ENCODE assay signal across 19 cellular contexts in the genomic region with DNA sequence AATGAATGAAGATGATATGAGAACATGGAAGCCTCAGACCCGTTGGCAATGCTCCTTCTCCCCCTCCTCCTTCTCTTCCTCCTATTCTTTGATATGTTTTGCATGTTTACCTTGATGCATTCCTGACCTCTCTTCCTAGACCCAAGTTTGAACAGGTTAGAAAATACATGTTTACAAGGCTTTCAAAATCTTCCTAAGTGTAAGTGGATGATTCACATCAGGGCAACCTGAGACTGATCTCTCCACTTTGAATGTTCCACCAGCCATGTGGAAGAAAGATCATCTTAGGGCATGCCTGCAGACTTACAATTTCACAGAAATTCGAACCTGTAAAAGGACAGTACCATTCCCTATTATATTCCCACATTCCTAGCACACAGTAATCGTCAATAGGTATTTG. TPM values are rescaled to one million over a fixed set of nuclear protein-coding genes. Genes with fewer than 3 reads are reported as not detected.
DNase-seq lines count a peak whose midpoint lies in the region; ATAC-seq, FAIRE-seq and TF ChIP-seq lines count a peak whose summit lies in the region.
"Had no signal": no experiment of that assay in that cellular context is flagged by ENCODE, and none has a peak within 500 bp of the region (broad histone marks: within the 10 kb centered on the region; RNA-seq: fewer than 3 reads in every experiment).

No MANE protein-coding gene starts in this region.

- intact Hi-C loops in activated naive CD4-positive, alpha-beta T cell treated with anti-CD3 and anti-CD28 coated beads for 36 hours (cut with micrococcal nuclease): loop anchor here (5.0 kb wide), 1 partner anchor 867 kb away; the partner anchor contains the start of gene C2CD5

- H3K27me3 Mint-ChIP-seq in activated naive CD4-positive, alpha-beta T cell treated with anti-CD3 and anti-CD28 coated beads for 36 hours (ENCODE audit: low read depth): no peaks in the 10 kb centered on the region
- no peaks in the 10 kb centered on the region for H3K27me3 Mint-ChIP-seq in naive thymus-derived CD8-positive, alpha-beta T cell

- CTCF ChIA-PET in activated naive CD4-positive, alpha-beta T cell treated with anti-CD3 and anti-CD28 coated beads for 36 hours (lab: Charles Lee): interaction anchor here (0.5 to 3.9 kb wide), 5 partner anchors 13 to 127 kb away, joined by 3 to 28 read pairs (median 4); partner anchors contain the start of gene LDHB

- H3K4me1 Mint-ChIP-seq in activated naive CD4-positive, alpha-beta T cell treated with anti-CD3 and anti-CD28 coated beads for 36 hours (ENCODE audit: low read depth): peaks cover 47% of the 10 kb centered on the region
- H3K4me1 Mint-ChIP-seq in naive thymus-derived CD8-positive, alpha-beta T cell: peaks cover 34 to 57% (median 51%) of the 10 kb centered on the region in 4 donors
- H3K4me1 Mint-ChIP-seq: B cell had no signal

- DNase-seq in activated naive CD4-positive, alpha-beta T cell treated with anti-CD3 and anti-CD28 coated beads for 36 hours: no peak
- no peak for DNase-seq in activated naive CD4-positive, alpha-beta T cell treated with Interleukin-2 at 50 U/mL for 16 hours
- DNase-seq in DMS53 (lab: John Stamatoyannopoulos, UW) (peak; percentile 58), bronchial epithelial cell (ENCODE audit: low read depth) (peak; percentile 83)
- DNase-seq in naive thymus-derived CD8-positive, alpha-beta T cell: no peak
- DNase-seq in stimulated activated naive CD8-positive, alpha-beta T cell treated with anti-CD3 and anti-CD28 coated beads, Interleukin-15, Interleukin-2, amounts not matched to agents 100 U/mL and 50 U/mL, for 24 hours: no peak
- DNase-seq: DMS153, GDM1, Karpas-422, NCI-H1694, NCI-H2081, NCI-H446, Peyer's patch had no signal

- TF ChIP-seq CTCF in bronchial epithelial cell (IDR thresholded peaks at IDR 0.05; ENCODE audit: insufficient read depth, low read length, severe bottlenecking): no peak

- H3K36me3 ChIP-seq in bronchial epithelial cell (ENCODE audit: control insufficient read depth, insufficient read depth, low read length): no peaks in the 10 kb centered on the region
- H3K36me3 ChIP-seq: Peyer's patch had no signal

- peak overlapping the region; percentile 4 for H3K27ac Mint-ChIP-seq in activated naive CD4-positive, alpha-beta T cell treated with anti-CD3 and anti-CD28 coated beads for 36 hours
- peak overlapping the region; percentile 9 to 98 (median 83) for H3K27ac Mint-ChIP-seq in naive thymus-derived CD8-positive, alpha-beta T cell
- H3K27ac Mint-ChIP-seq: B cell, IgD-negative memory B cell had no signal

- H3K4me3 ChIP-seq in bronchial epithelial cell (ENCODE audit: low read depth, low read length): no peak overlapping the region
- H3K4me3 ChIP-seq: Peyer's patch had no signal

- no peaks in the 10 kb centered on the region for H3K36me3 Mint-ChIP-seq in activated naive CD4-positive, alpha-beta T cell treated with anti-CD3 and anti-CD28 coated beads for 36 hours (ENCODE audit: low read depth)
- no peaks in the 10 kb centered on the region for H3K36me3 Mint-ChIP-seq in naive thymus-derived CD8-positive, alpha-beta T cell

- H3K4me3 Mint-ChIP-seq in activated naive CD4-positive, alpha-beta T cell treated with anti-CD3 and anti-CD28 coated beads for 36 hours: no peak overlapping the region
- H3K4me3 Mint-ChIP-seq in naive thymus-derived CD8-positive, alpha-beta T cell: peak overlapping the region in 5 of 10 donors; percentile 36 to 82 (median 68)
- H3K4me3 Mint-ChIP-seq: B cell, IgD-negative memory B cell had no signal

- FAIRE-seq in bronchial epithelial cell (lab: Jason Lieb, UNC): peak; percentile 89
- FAIRE-seq: A204.1, GM19239 had no signal

- POLR2A ChIA-PET in naive thymus-derived CD8-positive, alpha-beta T cell (lab: Charles Lee): interaction anchor here (0.6 to 8.8 kb wide), 7 partner anchors 14 to 63 kb away, joined by 4 to 174 read pairs (median 15); partner anchors contain the start of gene LDHB

- H3K27me3 ChIP-seq in bronchial epithelial cell (ENCODE audit: control insufficient read depth, insufficient read depth, low read length): no peaks in the 10 kb centered on the region
- H3K27me3 ChIP-seq: Peyer's patch had no signal

- no peak for ATAC-seq in naive thymus-derived CD8-positive, alpha-beta T cell
- ATAC-seq in esophagus mucosa (no peak), GM19455 (IDR thresholded peaks at IDR 0.05; ENCODE audit: unreplicated experiment) (no peak)
- no peak for ATAC-seq in stimulated activated naive CD8-positive, alpha-beta T cell treated with anti-CD3 and anti-CD28 coated beads, Interleukin-15, Interleukin-2, amounts not matched to agents 100 U/mL and 50 U/mL, for 24 hours

- H3K9me3 Mint-ChIP-seq in activated naive CD4-positive, alpha-beta T cell treated with anti-CD3 and anti-CD28 coated beads for 36 hours: no peaks in the 10 kb centered on the region
- H3K9me3 Mint-ChIP-seq in naive thymus-derived CD8-positive, alpha-beta T cell: no peaks in the 10 kb centered on the region

RNA-seq across cellular contexts. Expression of gene LDHB, which starts 18.0 kb away (rescaled TPM):
- 1,000 to 10,000 TPM; 2,296 to 2,461 TPM for total RNA-seq in activated naive CD4-positive, alpha-beta T cell treated with anti-CD3 and anti-CD28 coated beads for 36 hours
- total RNA-seq in bronchial epithelial cell (471 and 1,083 TPM in 2 replicates), esophagus mucosa (251 TPM)
- 1,000 to 10,000 TPM; 1,266 to 1,370 TPM for total RNA-seq in naive thymus-derived CD8-positive, alpha-beta T cell
- polyA plus RNA-seq in naive thymus-derived CD8-positive, alpha-beta T cell: 1,000 to 10,000 TPM; 1,691 to 2,368 (median 2,237) TPM

Comparison
In these comparisons a context has a peak if more than half of its experiments do, and no peak if none do; other contexts are left out.
1. DNase-seq: peak in DMS53 (single experiment) and bronchial epithelial cell (single experiment); none in activated naive CD4-positive, alpha-beta T cell treated with anti-CD3 and anti-CD28 coated beads for 36 hours (single experiment), activated naive CD4-positive, alpha-beta T cell treated with Interleukin-2 at 50 U/mL for 16 hours (single experiment), naive thymus-derived CD8-positive, alpha-beta T cell (0 of 10) and stimulated activated naive CD8-positive, alpha-beta T cell treated with anti-CD3 and anti-CD28 coated beads, Interleukin-15, Interleukin-2, amounts not matched to agents 100 U/mL and 50 U/mL, for 24 hours (single experiment).